Comparison of ENCODE assay signal across 3 cellular contexts in the genomic region with DNA sequence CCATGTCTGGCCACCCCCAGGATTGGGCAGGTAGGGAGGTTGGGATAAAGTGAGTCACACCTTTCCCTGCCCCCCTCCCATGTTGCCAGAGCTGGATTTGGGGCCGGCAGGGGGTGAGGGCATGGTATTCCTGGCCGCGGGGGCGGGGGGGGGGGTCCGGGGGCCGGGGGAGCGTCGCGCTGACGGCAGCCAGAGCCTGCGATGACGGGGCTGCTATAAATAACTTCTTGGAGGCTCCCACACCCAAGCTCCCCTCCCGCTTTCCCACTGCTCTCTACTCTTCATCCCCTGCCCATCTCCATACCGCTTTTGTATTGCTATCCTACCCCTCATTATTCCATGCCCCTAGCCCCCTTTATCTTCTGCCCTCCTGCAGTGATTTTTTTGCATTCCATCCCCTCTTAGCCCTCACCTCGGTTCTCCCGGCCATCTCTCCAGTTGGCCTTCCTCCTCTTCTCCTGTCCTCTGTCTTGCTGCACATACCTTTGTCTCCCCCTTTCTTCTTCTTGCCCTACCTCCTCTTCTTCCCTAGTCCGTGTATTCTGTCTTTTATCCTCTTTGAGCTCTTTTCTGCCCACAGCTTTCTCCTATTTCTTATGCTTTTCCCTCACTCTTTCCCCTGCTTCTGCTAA.
TF ChIP-seq lines count a peak whose summit lies in the region.

No MANE protein-coding gene starts in this region.

TF ChIP-seq in SK-N-SH, 30 proteins besides CTCF, POLR2A, EP300 and RAD21:
- TF ChIP-seq NRF1 (IDR thresholded peaks at IDR 0.05; ENCODE audit: low read depth, low read length) (no peak), SMC3 (IDR thresholded peaks at IDR 0.05; ENCODE audit: low read depth, low read length) (no peak), FOSL2 (IDR thresholded peaks at IDR 0.05; ENCODE audit: borderline replicate concordance, low read depth) (no peak), CHD2 (IDR thresholded peaks at IDR 0.05; ENCODE audit: low read length, partially characterized antibody) (no peak), YY1 (IDR thresholded peaks at IDR 0.05; ENCODE audit: low read depth) (no peak), TCF12 (IDR thresholded peaks at IDR 0.05) (no peak), RFX5 (IDR thresholded peaks at IDR 0.05; ENCODE audit: low read length) (no peak)
- TF ChIP-seq, protein P1, sequence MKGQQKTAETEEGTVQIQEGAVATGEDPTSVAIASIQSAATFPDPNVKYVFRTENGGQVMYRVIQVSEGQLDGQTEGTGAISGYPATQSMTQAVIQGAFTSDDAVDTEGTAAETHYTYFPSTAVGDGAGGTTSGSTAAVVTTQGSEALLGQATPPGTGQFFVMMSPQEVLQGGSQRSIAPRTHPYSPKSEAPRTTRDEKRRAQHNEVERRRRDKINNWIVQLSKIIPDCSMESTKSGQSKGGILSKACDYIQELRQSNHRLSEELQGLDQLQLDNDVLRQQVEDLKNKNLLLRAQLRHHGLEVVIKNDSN (IDR thresholded peaks at IDR 0.05; ENCODE audit: borderline replicate concordance, low read depth) = no peak
- TF ChIP-seq, protein P2, sequence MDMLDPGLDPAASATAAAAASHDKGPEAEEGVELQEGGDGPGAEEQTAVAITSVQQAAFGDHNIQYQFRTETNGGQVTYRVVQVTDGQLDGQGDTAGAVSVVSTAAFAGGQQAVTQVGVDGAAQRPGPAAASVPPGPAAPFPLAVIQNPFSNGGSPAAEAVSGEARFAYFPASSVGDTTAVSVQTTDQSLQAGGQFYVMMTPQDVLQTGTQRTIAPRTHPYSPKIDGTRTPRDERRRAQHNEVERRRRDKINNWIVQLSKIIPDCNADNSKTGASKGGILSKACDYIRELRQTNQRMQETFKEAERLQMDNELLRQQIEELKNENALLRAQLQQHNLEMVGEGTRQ (IDR thresholded peaks at IDR 0.05; ENCODE audit: borderline replicate concordance, low read depth, low read length) = no peak

TF ChIP-seq in SK-N-SH treated with all-trans-retinoic acid at 6 μM for 48 hours, 23 proteins besides CTCF, POLR2A, EP300 and RAD21:
- TF ChIP-seq, protein P3, sequence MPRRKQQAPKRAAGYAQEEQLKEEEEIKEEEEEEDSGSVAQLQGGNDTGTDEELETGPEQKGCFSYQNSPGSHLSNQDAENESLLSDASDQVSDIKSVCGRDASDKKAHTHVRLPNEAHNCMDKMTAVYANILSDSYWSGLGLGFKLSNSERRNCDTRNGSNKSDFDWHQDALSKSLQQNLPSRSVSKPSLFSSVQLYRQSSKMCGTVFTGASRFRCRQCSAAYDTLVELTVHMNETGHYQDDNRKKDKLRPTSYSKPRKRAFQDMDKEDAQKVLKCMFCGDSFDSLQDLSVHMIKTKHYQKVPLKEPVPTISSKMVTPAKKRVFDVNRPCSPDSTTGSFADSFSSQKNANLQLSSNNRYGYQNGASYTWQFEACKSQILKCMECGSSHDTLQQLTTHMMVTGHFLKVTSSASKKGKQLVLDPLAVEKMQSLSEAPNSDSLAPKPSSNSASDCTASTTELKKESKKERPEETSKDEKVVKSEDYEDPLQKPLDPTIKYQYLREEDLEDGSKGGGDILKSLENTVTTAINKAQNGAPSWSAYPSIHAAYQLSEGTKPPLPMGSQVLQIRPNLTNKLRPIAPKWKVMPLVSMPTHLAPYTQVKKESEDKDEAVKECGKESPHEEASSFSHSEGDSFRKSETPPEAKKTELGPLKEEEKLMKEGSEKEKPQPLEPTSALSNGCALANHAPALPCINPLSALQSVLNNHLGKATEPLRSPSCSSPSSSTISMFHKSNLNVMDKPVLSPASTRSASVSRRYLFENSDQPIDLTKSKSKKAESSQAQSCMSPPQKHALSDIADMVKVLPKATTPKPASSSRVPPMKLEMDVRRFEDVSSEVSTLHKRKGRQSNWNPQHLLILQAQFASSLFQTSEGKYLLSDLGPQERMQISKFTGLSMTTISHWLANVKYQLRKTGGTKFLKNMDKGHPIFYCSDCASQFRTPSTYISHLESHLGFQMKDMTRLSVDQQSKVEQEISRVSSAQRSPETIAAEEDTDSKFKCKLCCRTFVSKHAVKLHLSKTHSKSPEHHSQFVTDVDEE (CRISPR knock-in tag; IDR thresholded peaks at IDR 0.05) = no peak
- TF ChIP-seq ARNTL (CRISPR knock-in tag; IDR thresholded peaks at IDR 0.05; ENCODE audit: borderline replicate concordance, low read depth) (no peak), BACH2 (CRISPR knock-in tag; IDR thresholded peaks at IDR 0.05; ENCODE audit: borderline replicate concordance) (no peak), RARB (CRISPR knock-in tag; IDR thresholded peaks at IDR 0.05) (no peak), SNAI2 (CRISPR knock-in tag; IDR thresholded peaks at IDR 0.05) (no peak), ESRRG (CRISPR knock-in tag; IDR thresholded peaks at IDR 0.05) (no peak), ZFP3 (CRISPR knock-in tag; IDR thresholded peaks at IDR 0.05) (no peak), TOX (CRISPR knock-in tag; IDR thresholded peaks at IDR 0.05; ENCODE audit: borderline replicate concordance) (no peak), ZFP30 (CRISPR knock-in tag; IDR thresholded peaks at IDR 0.05) (no peak), ISL1 (CRISPR knock-in tag; IDR thresholded peaks at IDR 0.05) (no peak), ZNF565 (CRISPR knock-in tag; conservative IDR thresholded peaks at IDR 0.05; ENCODE audit: low read depth) (no peak), GLIS3 (CRISPR knock-in tag; IDR thresholded peaks at IDR 0.05) (no peak)
- TF ChIP-seq, protein P4, sequence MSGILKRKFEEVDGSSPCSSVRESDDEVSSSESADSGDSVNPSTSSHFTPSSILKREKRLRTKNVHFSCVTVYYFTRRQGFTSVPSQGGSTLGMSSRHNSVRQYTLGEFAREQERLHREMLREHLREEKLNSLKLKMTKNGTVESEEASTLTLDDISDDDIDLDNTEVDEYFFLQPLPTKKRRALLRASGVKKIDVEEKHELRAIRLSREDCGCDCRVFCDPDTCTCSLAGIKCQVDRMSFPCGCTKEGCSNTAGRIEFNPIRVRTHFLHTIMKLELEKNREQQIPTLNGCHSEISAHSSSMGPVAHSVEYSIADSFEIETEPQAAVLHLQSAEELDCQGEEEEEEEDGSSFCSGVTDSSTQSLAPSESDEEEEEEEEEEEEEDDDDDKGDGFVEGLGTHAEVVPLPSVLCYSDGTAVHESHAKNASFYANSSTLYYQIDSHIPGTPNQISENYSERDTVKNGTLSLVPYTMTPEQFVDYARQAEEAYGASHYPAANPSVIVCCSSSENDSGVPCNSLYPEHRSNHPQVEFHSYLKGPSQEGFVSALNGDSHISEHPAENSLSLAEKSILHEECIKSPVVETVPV (CRISPR knock-in tag; IDR thresholded peaks at IDR 0.05) = no peak
- TF ChIP-seq, protein P5, sequence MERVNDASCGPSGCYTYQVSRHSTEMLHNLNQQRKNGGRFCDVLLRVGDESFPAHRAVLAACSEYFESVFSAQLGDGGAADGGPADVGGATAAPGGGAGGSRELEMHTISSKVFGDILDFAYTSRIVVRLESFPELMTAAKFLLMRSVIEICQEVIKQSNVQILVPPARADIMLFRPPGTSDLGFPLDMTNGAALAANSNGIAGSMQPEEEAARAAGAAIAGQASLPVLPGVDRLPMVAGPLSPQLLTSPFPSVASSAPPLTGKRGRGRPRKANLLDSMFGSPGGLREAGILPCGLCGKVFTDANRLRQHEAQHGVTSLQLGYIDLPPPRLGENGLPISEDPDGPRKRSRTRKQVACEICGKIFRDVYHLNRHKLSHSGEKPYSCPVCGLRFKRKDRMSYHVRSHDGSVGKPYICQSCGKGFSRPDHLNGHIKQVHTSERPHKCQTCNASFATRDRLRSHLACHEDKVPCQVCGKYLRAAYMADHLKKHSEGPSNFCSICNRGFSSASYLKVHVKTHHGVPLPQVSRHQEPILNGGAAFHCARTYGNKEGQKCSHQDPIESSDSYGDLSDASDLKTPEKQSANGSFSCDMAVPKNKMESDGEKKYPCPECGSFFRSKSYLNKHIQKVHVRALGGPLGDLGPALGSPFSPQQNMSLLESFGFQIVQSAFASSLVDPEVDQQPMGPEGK (CRISPR knock-in tag; IDR thresholded peaks at IDR 0.05; ENCODE audit: borderline replicate concordance) = no peak
- TF ChIP-seq, protein P6, sequence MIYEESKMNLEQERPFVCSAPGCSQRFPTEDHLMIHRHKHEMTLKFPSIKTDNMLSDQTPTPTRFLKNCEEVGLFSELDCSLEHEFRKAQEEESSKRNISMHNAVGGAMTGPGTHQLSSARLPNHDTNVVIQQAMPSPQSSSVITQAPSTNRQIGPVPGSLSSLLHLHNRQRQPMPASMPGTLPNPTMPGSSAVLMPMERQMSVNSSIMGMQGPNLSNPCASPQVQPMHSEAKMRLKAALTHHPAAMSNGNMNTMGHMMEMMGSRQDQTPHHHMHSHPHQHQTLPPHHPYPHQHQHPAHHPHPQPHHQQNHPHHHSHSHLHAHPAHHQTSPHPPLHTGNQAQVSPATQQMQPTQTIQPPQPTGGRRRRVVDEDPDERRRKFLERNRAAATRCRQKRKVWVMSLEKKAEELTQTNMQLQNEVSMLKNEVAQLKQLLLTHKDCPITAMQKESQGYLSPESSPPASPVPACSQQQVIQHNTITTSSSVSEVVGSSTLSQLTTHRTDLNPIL (CRISPR knock-in tag; IDR thresholded peaks at IDR 0.05; ENCODE audit: low read depth) = no peak
TF ChIP-seq in SK-N-SH treated with all-trans-retinoic acid at 6 μM for 48 hours: peak in this region for 0.

TF ChIP-seq in H1, 55 proteins besides CTCF, POLR2A, EP300 and RAD21:
- TF ChIP-seq EZH2 (IDR thresholded peaks at IDR 0.05; ENCODE audit: low read depth, low read length, severe bottlenecking) = no peak
- TF ChIP-seq, protein P7, sequence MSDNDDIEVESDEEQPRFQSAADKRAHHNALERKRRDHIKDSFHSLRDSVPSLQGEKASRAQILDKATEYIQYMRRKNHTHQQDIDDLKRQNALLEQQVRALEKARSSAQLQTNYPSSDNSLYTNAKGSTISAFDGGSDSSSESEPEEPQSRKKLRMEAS (IDR thresholded peaks at IDR 0.05) = peak; percentile 22; the same call in 1 of the 2 replicates
- TF ChIP-seq SIN3A (conservative IDR thresholded peaks at IDR 0.05 in 1 of 2, IDR thresholded peaks at IDR 0.05 in 1 of 2; ENCODE audit: low read depth in 1 of 2, low read length in 2 of 2) = no peak
- TF ChIP-seq RBBP5 (IDR thresholded peaks at IDR 0.05; ENCODE audit: borderline replicate concordance, low read depth, low read length) = peak; percentile 12; the same call in 1 of the 2 replicates
- peak; percentile 59; the same call in 1 of the 2 replicates for TF ChIP-seq CREB1 (IDR thresholded peaks at IDR 0.05)
- 0 out of 2 replicates have a peak, but pooled peaks have one; percentile 25 for TF ChIP-seq SP4 (IDR thresholded peaks at IDR 0.05; ENCODE audit: low read length)
- peak; percentile 53; the same call in 1 of the 2 replicates for TF ChIP-seq TEAD4 (IDR thresholded peaks at IDR 0.05; ENCODE audit: low read depth, low read length)
- 0 out of 2 replicates have a peak, but pooled peaks have one; percentile 41 for TF ChIP-seq JUND (IDR thresholded peaks at IDR 0.05; ENCODE audit: low read length)
- TF ChIP-seq SAP30 (IDR thresholded peaks at IDR 0.05; ENCODE audit: insufficient read depth, insufficient replicate concordance, low read length) = no peak
- TF ChIP-seq POLR2AphosphoS5 (IDR thresholded peaks at IDR 0.05; ENCODE audit: low read depth, low read length) = peak; percentile 62
